ENCODE assay signal across 22 cellular contexts in genomic region chr6:168442646-168443045, GRCh38. TPM values are rescaled to one million over a fixed set of nuclear protein-coding genes. Genes with fewer than 3 reads are reported as not detected.
DNase-seq lines count a peak whose midpoint lies in the region; ATAC-seq and TF ChIP-seq lines count a peak whose summit lies in the region.
"Had no signal": no experiment of that assay in that cellular context is flagged by ENCODE, and none has a peak within 500 bp of the region (broad histone marks: within the 10 kb centered on the region; RNA-seq: fewer than 3 reads in every experiment).

No MANE protein-coding gene starts in this region.

- H3K27me3 Mint-ChIP-seq in glutamatergic neuron (ENCODE audit: unreplicated experiment) (peaks cover 13% of the 10 kb centered on the region), osteocyte (ENCODE audit: unreplicated experiment) (peaks cover 61% of the 10 kb centered on the region)
- peaks cover 73% of the 10 kb centered on the region for H3K27me3 Mint-ChIP-seq in CD4-positive, alpha-beta T cell

- H3K4me1 ChIP-seq in heart left ventricle (peaks cover 0 to 22% (median 7%) of the 10 kb centered on the region in 12 donors), vagina (peaks cover 22% of the 10 kb centered on the region)
- H3K4me1 ChIP-seq: A549, adrenal gland, parathyroid adenoma had no signal

- POLR2A ChIA-PET in RWPE1 (lab: Yijun Ruan, JAX; ENCODE audit: low non-redundant PET) = no interaction called here
- POLR2A ChIA-PET in CD4-positive, alpha-beta T cell (lab: Charles Lee) = no interaction called here

- H3K4me1 Mint-ChIP-seq in glutamatergic neuron (ENCODE audit: low read depth, unreplicated experiment) (peaks cover 3% of the 10 kb centered on the region), osteocyte (ENCODE audit: unreplicated experiment) (peaks cover 23% of the 10 kb centered on the region)
- no peaks in the 10 kb centered on the region for H3K4me1 Mint-ChIP-seq in CD4-positive, alpha-beta T cell (ENCODE audit: low read depth)
- H3K4me1 Mint-ChIP-seq: activated CD4-positive, alpha-beta T cell treated with anti-CD3 and anti-CD28 coated beads for 36 hours; activated CD8-positive, alpha-beta memory T cell treated with anti-CD3 and anti-CD28 coated beads, Interleukin-2, amount 10 ng/mL, durations not matched to agents 7 days and 5 days had no signal

- H3K27ac ChIP-seq in heart left ventricle (peak overlapping the region in 1 of 12 donors; percentile 66), vagina (no peak overlapping the region), RWPE1 (no peak overlapping the region)
- H3K27ac ChIP-seq in CD4-positive, alpha-beta T cell (ENCODE audit: low read depth, low read length) = no peak overlapping the region
- H3K27ac ChIP-seq: A549, adrenal gland, parathyroid adenoma had no signal

- no peak for TF ChIP-seq CTCF in heart left ventricle (IDR thresholded peaks at IDR 0.05)
- TF ChIP-seq CTCF in glutamatergic neuron (IDR thresholded peaks at IDR 0.05; ENCODE audit: partially characterized antibody, unreplicated experiment) = no peak
- no peak for TF ChIP-seq CTCF in osteocyte (IDR thresholded peaks at IDR 0.05)
- TF ChIP-seq CTCF in vagina (IDR thresholded peaks at IDR 0.05) = no peak
- no peak for TF ChIP-seq CTCF in RWPE1 (conservative IDR thresholded peaks at IDR 0.05; ENCODE audit: low read depth)
- TF ChIP-seq CTCF in CD4-positive, alpha-beta T cell (IDR thresholded peaks at IDR 0.05) = no peak

- H3K27ac Mint-ChIP-seq in glutamatergic neuron (ENCODE audit: unreplicated experiment) (no peak overlapping the region), osteocyte (ENCODE audit: unreplicated experiment) (no peak overlapping the region)
- no peak overlapping the region for H3K27ac Mint-ChIP-seq in CD4-positive, alpha-beta T cell
- H3K27ac Mint-ChIP-seq: activated CD4-positive, alpha-beta T cell treated with anti-CD3 and anti-CD28 coated beads for 36 hours; activated CD8-positive, alpha-beta memory T cell treated with anti-CD3 and anti-CD28 coated beads, Interleukin-2, amount 10 ng/mL, durations not matched to agents 7 days and 5 days; CD14-positive monocyte had no signal

- no peaks in the 10 kb centered on the region for H3K36me3 Mint-ChIP-seq in glutamatergic neuron (ENCODE audit: unreplicated experiment)
- peaks cover 5% of the 10 kb centered on the region for H3K36me3 Mint-ChIP-seq in osteocyte (ENCODE audit: unreplicated experiment)
- H3K36me3 Mint-ChIP-seq in CD4-positive, alpha-beta T cell (ENCODE audit: low read depth) = no peaks in the 10 kb centered on the region
- H3K36me3 Mint-ChIP-seq: activated CD8-positive, alpha-beta memory T cell treated with anti-CD3 and anti-CD28 coated beads, Interleukin-2, amount 10 ng/mL, durations not matched to agents 7 days and 5 days had no signal

- no peak for ATAC-seq in heart left ventricle
- ATAC-seq in Right ventricle myocardium superior (ENCODE audit: poor library complexity) = no peak
- no peak for ATAC-seq in CD4-positive, alpha-beta T cell (ENCODE audit: poor library complexity)
- ATAC-seq: activated CD4-positive, alpha-beta T cell treated with anti-CD3 and anti-CD28 coated beads for 36 hours; activated CD8-positive, alpha-beta memory T cell treated with anti-CD3 and anti-CD28 coated beads, Interleukin-2, amount 10 ng/mL, durations not matched to agents 7 days and 5 days had no signal

- H3K4me3 ChIP-seq in heart left ventricle (peak overlapping the region in 10 of 12 donors; percentile 46 to 79 (median 62)), vagina (peak overlapping the region; percentile 43 to 45)
- H3K4me3 ChIP-seq: A549 had no signal

- no peak for DNase-seq in heart left ventricle
- no peak for DNase-seq in Right ventricle myocardium superior
- DNase-seq in glutamatergic neuron = no peak
- DNase-seq in osteocyte (ENCODE audit: extremely low spot score, unreplicated experiment) = peak; percentile 25
- peak in 1 of 2 donors; percentile 40 for DNase-seq in vagina (ENCODE audit: extremely low spot score in 2 of 2)
- no peak for DNase-seq in RWPE1 (ENCODE audit: low spot score)
- DNase-seq in CD4-positive, alpha-beta T cell = no peak
- DNase-seq in SK-N-DZ (ENCODE audit: low spot score) = no peak
- DNase-seq: activated CD4-positive, alpha-beta T cell treated with anti-CD3 and anti-CD28 coated beads for 36 hours; activated CD8-positive, alpha-beta memory T cell treated with anti-CD3 and anti-CD28 coated beads, Interleukin-2, amount 10 ng/mL, durations not matched to agents 7 days and 5 days; adrenal gland; DMS153; IMR-90; left colon; MM.1S; NCI-H187; NK-92 treated with Interleukin-12 subunit alpha and Interleukin-12 subunit beta, amount 100 ng/mL, for 24 hours; stimulated activated CD4-positive, alpha-beta T cell treated with anti-CD3 and anti-CD28 coated beads, Interleukin-2, amount 100 ng/mL, for 48 hours had no signal

- CTCF ChIA-PET in RWPE1 (lab: Yijun Ruan, JAX) = no interaction called here
- CTCF ChIA-PET in CD4-positive, alpha-beta T cell (lab: Charles Lee) = no interaction called here

- peak overlapping the region; percentile 68 for H3K4me3 Mint-ChIP-seq in glutamatergic neuron (ENCODE audit: unreplicated experiment)
- peak overlapping the region; percentile 30 for H3K4me3 Mint-ChIP-seq in osteocyte (ENCODE audit: unreplicated experiment)
- H3K4me3 Mint-ChIP-seq in CD4-positive, alpha-beta T cell = no peak overlapping the region
- H3K4me3 Mint-ChIP-seq: activated CD4-positive, alpha-beta T cell treated with anti-CD3 and anti-CD28 coated beads for 36 hours; activated CD8-positive, alpha-beta memory T cell treated with anti-CD3 and anti-CD28 coated beads, Interleukin-2, amount 10 ng/mL, durations not matched to agents 7 days and 5 days had no signal

- TF ChIP-seq POLR2A in heart left ventricle (IDR thresholded peaks at IDR 0.05) = no peak
- no peak for TF ChIP-seq POLR2A in vagina (IDR thresholded peaks at IDR 0.05)

- 21 to 36% (median 30%) methylated on average over 5 of the region's 5 CpGs for WGBS in heart left ventricle, 4 donors

- peaks cover 3% of the 10 kb centered on the region for H3K9me3 Mint-ChIP-seq in glutamatergic neuron (ENCODE audit: unreplicated experiment)
- no peaks in the 10 kb centered on the region for H3K9me3 Mint-ChIP-seq in osteocyte (ENCODE audit: unreplicated experiment)
- H3K9me3 Mint-ChIP-seq in CD4-positive, alpha-beta T cell = no peaks in the 10 kb centered on the region

- peaks cover 9 to 59% (median 29%) of the 10 kb centered on the region in 9 donors for H3K27me3 ChIP-seq in heart left ventricle
- H3K27me3 ChIP-seq in vagina = peaks cover 5% of the 10 kb centered on the region
- peaks cover 55% of the 10 kb centered on the region for H3K27me3 ChIP-seq in CD4-positive, alpha-beta T cell (ENCODE audit: control insufficient read depth, insufficient read depth, low read length)

- no peaks in the 10 kb centered on the region for H3K9me3 ChIP-seq in heart left ventricle
- no peaks in the 10 kb centered on the region for H3K9me3 ChIP-seq in vagina
- H3K9me3 ChIP-seq in CD4-positive, alpha-beta T cell (ENCODE audit: control insufficient read depth, low read length) = no peaks in the 10 kb centered on the region
- H3K9me3 ChIP-seq: A549, adrenal gland had no signal

- no peaks in the 10 kb centered on the region for H3K36me3 ChIP-seq in heart left ventricle
- no peaks in the 10 kb centered on the region for H3K36me3 ChIP-seq in vagina
- H3K36me3 ChIP-seq: adrenal gland had no signal

- intact Hi-C loops in heart left ventricle (cut with DNase I) (loop anchor here in 2 of 10 donors (5.0 to 10.0 kb wide), 3 partner anchors 65 to 202 kb away; no protein-coding TSS in a partner anchor), Right ventricle myocardium superior (cut with DNase I) (no loop called here), vagina (cut with DNase I) (no loop called here)
- intact Hi-C loops in CD4-positive, alpha-beta T cell (cut with DNase I, micrococcal nuclease) = no loop called here

RNA-seq across cellular contexts. Expression of gene SMOC2, which starts 1.7 kb away (rescaled TPM):
- total RNA-seq in heart left ventricle (10 to 100 TPM in 7 of 9 donors, 1 to 10 TPM in 2; 7.6 to 44.2 (median 24.0) TPM), Right ventricle myocardium superior (10.9 TPM), glutamatergic neuron (ENCODE audit: unreplicated experiment) (0.44 TPM), osteocyte (11.5 and 11.6 TPM in 2 replicates), vagina (22.1 TPM)
- 1 to 10 TPM; 5.9 to 9.9 TPM for polyA plus RNA-seq in heart left ventricle
- total RNA-seq in CD4-positive, alpha-beta T cell = not detected
- 0.64 and 1.5 TPM in 2 replicates for polyA plus RNA-seq in SK-N-DZ (2014; cell fraction: cytosol; rRNA removed)
- 0.36 and 1.0 TPM in 2 replicates for polyA plus RNA-seq in SK-N-DZ (2014; cell fraction: nucleus; rRNA removed)
- total RNA-seq: activated CD4-positive, alpha-beta T cell treated with anti-CD3 and anti-CD28 coated beads for 36 hours; activated CD8-positive, alpha-beta memory T cell treated with anti-CD3 and anti-CD28 coated beads, Interleukin-2, amount 10 ng/mL, durations not matched to agents 7 days and 5 days; IMR-90; RPMI7951 had no signal
- polyA plus RNA-seq: A549, CD14-positive monocyte, IMR-90 had no signal
